12 cellular contexts compared by ENCODE assay signal in genomic region chr3:13507247-13507790, GRCh38. TPM values are rescaled to one million over a fixed set of nuclear protein-coding genes. Genes with fewer than 3 reads are reported as not detected.
DNase-seq lines count a peak whose midpoint lies in the region; ATAC-seq, FAIRE-seq and TF ChIP-seq lines count a peak whose summit lies in the region.
"Had no signal": no experiment of that assay in that cellular context is flagged by ENCODE, and none has a peak within 500 bp of the region (broad histone marks: within the 10 kb centered on the region; RNA-seq: fewer than 3 reads in every experiment).

No MANE protein-coding gene starts in this region.

- in situ Hi-C loops in HepG2 (cut with HindIII; ENCODE audit: extremely low pct_ligation_motif_present, low pct_unique_long_range_greater_than_20kb) = no loop called here

- no peaks in the 10 kb centered on the region for H3K79me2 ChIP-seq in HepG2 (ENCODE audit: insufficient read depth, low read length)

- no TSS peak for BruUV-seq in MCF 10A (replicated peaks; lab: Mats Ljungman, UMichigan)
- no TSS peak for BruUV-seq in HepG2 (replicated peaks; lab: Mats Ljungman, UMichigan)

- ATAC-seq in HepG2 (peak; percentile 46), HG02970 (IDR thresholded peaks at IDR 0.05; ENCODE audit: low FRiP score, unreplicated experiment) (no peak), GM19324 (IDR thresholded peaks at IDR 0.05; ENCODE audit: low FRiP score, unreplicated experiment) (no peak)

- no peak overlapping the region for H3K4me3 ChIP-seq in NT2/D1 (ENCODE audit: insufficient read length, low read depth)
- no peak overlapping the region for H3K4me3 ChIP-seq in HepG2 (replicated peaks in 1 of 3; ENCODE audit: insufficient read depth in 1 of 3, low read depth in 2 of 3, low read length in 3 of 3)
- no peak overlapping the region for H3K4me3 ChIP-seq in subcutaneous abdominal adipose tissue (ENCODE audit: low read depth in 1 of 5, low read length in 5 of 5)
- no peak overlapping the region for H3K4me3 ChIP-seq in colonic mucosa

- no peak overlapping the region for H3K4me2 ChIP-seq in HepG2 (ENCODE audit: low read depth, low read length)

- peaks cover 33% of the 10 kb centered on the region for H3K4me1 Mint-ChIP-seq in MCF 10A (ENCODE audit: insufficient read depth, unreplicated experiment)
- H3K4me1 Mint-ChIP-seq: activated CD4-positive, alpha-beta T cell treated with anti-CD3 and anti-CD28 coated beads, Interleukin-2, amount 10 ng/mL, durations not matched to agents 7 days and 5 days had no signal

- peaks cover 3% of the 10 kb centered on the region; the same call in 1 of the 2 replicates for H4K20me1 ChIP-seq in HepG2 (ENCODE audit: insufficient read depth, low read length)

- POLR2A ChIA-PET in MCF 10A (lab: Yijun Ruan, JAX) (interaction anchor here (0.5 to 1.5 kb wide), 9 partner anchors 18 to 951 kb away, joined by 3 to 4 read pairs (median 3); no protein-coding TSS in a partner anchor), HepG2 (lab: Yijun Ruan, JAX) (no interaction called here)

- peaks cover 6% of the 10 kb centered on the region for H3K36me3 Mint-ChIP-seq in MCF 10A (ENCODE audit: insufficient read depth, unreplicated experiment)

- no peaks in the 10 kb centered on the region for H3K9me3 Mint-ChIP-seq in MCF 10A (ENCODE audit: unreplicated experiment)
- H3K9me3 Mint-ChIP-seq: activated CD4-positive, alpha-beta T cell treated with anti-CD3 and anti-CD28 coated beads, Interleukin-2, amount 10 ng/mL, durations not matched to agents 7 days and 5 days had no signal

- TF ChIP-seq RAD21 in HepG2 (CRISPR knock-in tag; IDR thresholded peaks at IDR 0.05) = no peak

- H3K27ac ChIP-seq in HepG2 (ENCODE audit: extremely low read length, insufficient read depth, low read length) (no peak overlapping the region), subcutaneous abdominal adipose tissue (ENCODE audit: low read depth, low read length) (peak overlapping the region; percentile 37), colonic mucosa (no peak overlapping the region)

- no peak for TF ChIP-seq CTCF in MCF 10A (IDR thresholded peaks at IDR 0.05; ENCODE audit: unreplicated experiment)
- no peak for TF ChIP-seq CTCF in HepG2 (CRISPR knock-in tag; IDR thresholded peaks at IDR 0.05)
- no peak for TF ChIP-seq CTCF in colonic mucosa (IDR thresholded peaks at IDR 0.05)

- peak overlapping the region; percentile 53 for H3K9ac ChIP-seq in NT2/D1 (ENCODE audit: insufficient read length, low read depth)
- no peak overlapping the region for H3K9ac ChIP-seq in HepG2 (ENCODE audit: insufficient read depth, low read depth, low read length)
- no peak overlapping the region for H3K9ac ChIP-seq in subcutaneous abdominal adipose tissue (ENCODE audit: low read length in 5 of 5)
- no peak overlapping the region for H3K9ac ChIP-seq in colonic mucosa (ENCODE audit: low read depth in 2 of 2, low read length in 2 of 2)

- no peak for FAIRE-seq in HepG2 (lab: Jason Lieb, UNC)

- H2AFZ ChIP-seq in HepG2 (ENCODE audit: low read length) = no peak overlapping the region

- H3K27me3 Mint-ChIP-seq in MCF 10A (ENCODE audit: insufficient read depth, unreplicated experiment) = no peaks in the 10 kb centered on the region
- H3K27me3 Mint-ChIP-seq: activated CD4-positive, alpha-beta T cell treated with anti-CD3 and anti-CD28 coated beads, Interleukin-2, amount 10 ng/mL, durations not matched to agents 7 days and 5 days had no signal

- H3K27ac Mint-ChIP-seq in MCF 10A (ENCODE audit: low read depth, unreplicated experiment) = peak overlapping the region; percentile 81
- H3K27ac Mint-ChIP-seq: activated CD4-positive, alpha-beta T cell treated with anti-CD3 and anti-CD28 coated beads, Interleukin-2, amount 10 ng/mL, durations not matched to agents 7 days and 5 days had no signal

- TF ChIP-seq EP300 in HepG2 (IDR thresholded peaks at IDR 0.05; ENCODE audit: low read depth in 2 of 2, low read length in 2 of 2) (no peak), HepG2 (CRISPR knock-in tag; IDR thresholded peaks at IDR 0.05; ENCODE audit: borderline replicate concordance) (no peak)

- no peak for DNase-seq in NT2/D1 (ENCODE audit: low read depth, low spot score)
- peak; percentile 21 for DNase-seq in MCF 10A (ENCODE audit: unreplicated experiment)
- DNase-seq in HepG2 (ENCODE audit: low spot score) = no peak
- DNase-seq in colonic mucosa = no peak
- DNase-seq: activated CD4-positive, alpha-beta T cell treated with anti-CD3 and anti-CD28 coated beads, Interleukin-2, amount 10 ng/mL, durations not matched to agents 7 days and 5 days; activated T-cell treated with anti-CD3 and anti-CD28 coated beads, Interleukin-2, amount 50 U/mL, for 1 hour; Kasumi-1; NCI-H524 had no signal

- WGBS in HepG2 (ENCODE audit: low lambda C conversion rate) = 26% methylated on average over 3 of the region's 7 CpGs

- H3K4me3 Mint-ChIP-seq in MCF 10A (ENCODE audit: unreplicated experiment) = no peak overlapping the region
- H3K4me3 Mint-ChIP-seq: activated CD4-positive, alpha-beta T cell treated with anti-CD3 and anti-CD28 coated beads, Interleukin-2, amount 10 ng/mL, durations not matched to agents 7 days and 5 days had no signal

- no peak for TF ChIP-seq POLR2A in HepG2 (IDR thresholded peaks at IDR 0.05; ENCODE audit: insufficient read depth in 1 of 2, low read depth in 2 of 2, low read length in 2 of 2)

- H3K4me1 ChIP-seq in NT2/D1 (ENCODE audit: insufficient read depth, insufficient read length) = peaks cover 40% of the 10 kb centered on the region
- H3K4me1 ChIP-seq in HepG2 (ENCODE audit: insufficient read depth, low read length) = peaks cover 17% of the 10 kb centered on the region
- H3K4me1 ChIP-seq in subcutaneous abdominal adipose tissue (ENCODE audit: control insufficient read depth in 5 of 5, insufficient read depth in 5 of 5, low read length in 5 of 5) = peaks cover 2 to 36% (median 12%) of the 10 kb centered on the region in 5 donors
- H3K4me1 ChIP-seq in colonic mucosa = no peaks in the 10 kb centered on the region

- CTCF ChIA-PET in MCF 10A (lab: Yijun Ruan, JAX) = interaction anchor here (0.6 to 2.9 kb wide), 7 partner anchors 9 to 415 kb away, joined by 3 to 15 read pairs (median 3); no protein-coding TSS in a partner anchor
- CTCF ChIA-PET in HepG2 (lab: Yijun Ruan, JAX; ENCODE audit: low intra/inter-chr PET ratio, low total read pairs) = no interaction called here

- intact Hi-C loops in MCF 10A (cut with micrococcal nuclease) (no loop called here), HepG2 (cut with micrococcal nuclease; ENCODE audit: unreplicated experiment) (no loop called here), colonic mucosa (cut with DNase I) (no loop called here)

- H3K27me3 ChIP-seq in NT2/D1 (ENCODE audit: insufficient read depth, insufficient read length) = no peaks in the 10 kb centered on the region
- peaks cover 1 to 16% of the 10 kb centered on the region in 2 experiments; a peak in 3 of 5 replicates for H3K27me3 ChIP-seq in HepG2 (ENCODE audit: control insufficient read depth in 1 of 2, insufficient read depth in 2 of 2, low read length in 2 of 2)
- no peaks in the 10 kb centered on the region for H3K27me3 ChIP-seq in subcutaneous abdominal adipose tissue (ENCODE audit: control insufficient read depth in 5 of 5, insufficient read depth in 4 of 5, low read length in 5 of 5)
- no peaks in the 10 kb centered on the region for H3K27me3 ChIP-seq in colonic mucosa

- H3K9me3 ChIP-seq in NT2/D1 (ENCODE audit: insufficient read depth, low read length) (no peaks in the 10 kb centered on the region), HepG2 (ENCODE audit: low read length) (no peaks in the 10 kb centered on the region), subcutaneous abdominal adipose tissue (ENCODE audit: control insufficient read depth in 5 of 5, low read length in 5 of 5) (no peaks in the 10 kb centered on the region), colonic mucosa (no peaks in the 10 kb centered on the region)

- H3K36me3 ChIP-seq in NT2/D1 (ENCODE audit: insufficient read depth, insufficient read length, low read length) (no peaks in the 10 kb centered on the region), HepG2 (replicated peaks in 1 of 2; ENCODE audit: control insufficient read depth in 1 of 2, insufficient read depth in 2 of 2, low read length in 2 of 2) (peaks cover 2 to 4% of the 10 kb centered on the region in 2 experiments; a peak in 1 of 5 replicates), subcutaneous abdominal adipose tissue (ENCODE audit: control insufficient read depth in 5 of 5, insufficient read depth in 5 of 5, low read length in 5 of 5) (peaks cover 0 to 18% (median 3%) of the 10 kb centered on the region in 5 donors), colonic mucosa (no peaks in the 10 kb centered on the region)

RNA-seq across cellular contexts. Expression of gene HDAC11, which starts 27.2 kb away (rescaled TPM):
- 8.7 and 9.3 TPM in 2 replicates for total RNA-seq in MCF 10A (2022)
- 10.5 and 13.7 TPM in 2 replicates for total RNA-seq in HepG2 (2016; rRNA removed; fragmentation: Illumina TruSeq; extraction: Trizol)
- 4.0 and 4.5 TPM in 2 replicates for total RNA-seq in HepG2 (2016; cell fraction: cytosol; rRNA removed; fragmentation: Illumina TruSeq; extraction: Trizol; ENCODE audit: low read depth)
- 8.3 and 12.0 TPM in 2 replicates for total RNA-seq in HepG2 (2016; cell fraction: insoluble cytoplasmic fraction; rRNA removed; fragmentation: Illumina TruSeq; extraction: Trizol)
- total RNA-seq in HepG2 (2016; cell fraction: membrane; rRNA removed; fragmentation: Illumina TruSeq; extraction: Trizol) = 8.1 and 8.4 TPM in 2 replicates
- total RNA-seq in HepG2 (2016; cell fraction: nucleus; rRNA removed; fragmentation: Illumina TruSeq; extraction: Trizol) = 5.7 and 8.2 TPM in 2 replicates
- 33.1 and 49.7 TPM in 2 replicates for polyA plus RNA-seq in HepG2 (2011; rRNA removed)
- 45.0 and 52.1 TPM in 2 replicates for polyA plus RNA-seq in HepG2 (2011; cell fraction: cytosol; rRNA removed)
- polyA plus RNA-seq in HepG2 (2011; cell fraction: nucleus; rRNA removed) = 54.1 and 56.2 TPM in 2 replicates
- 51.6 and 55.6 TPM in 2 replicates for polyA plus RNA-seq in HepG2 (2012)
- polyA plus RNA-seq in HepG2 (2016; cell fraction: cytosol; fragmentation: Illumina TruSeq; extraction: Trizol; ENCODE audit: low read depth) = 4.4 and 6.3 TPM in 2 replicates
- 9.3 and 10.5 TPM in 2 replicates for polyA plus RNA-seq in HepG2 (2016; cell fraction: insoluble cytoplasmic fraction; fragmentation: Illumina TruSeq; extraction: Trizol; ENCODE audit: low read depth)
- polyA plus RNA-seq in HepG2 (2016; cell fraction: membrane; fragmentation: Illumina TruSeq; extraction: Trizol; ENCODE audit: low read depth) = 7.6 and 9.8 TPM in 2 replicates
- polyA plus RNA-seq in HepG2 (2016; cell fraction: nucleus; fragmentation: Illumina TruSeq; extraction: Trizol; ENCODE audit: insufficient read depth, low read depth) = 10.6 and 11.8 TPM in 2 replicates
- 4.8 and 66.6 TPM in 2 replicates for polyA minus RNA-seq in HepG2 (2011; rRNA and poly(A)+ RNA removed; ENCODE audit: low replicate concordance)
- 29.4 and 31.1 TPM in 2 replicates for polyA minus RNA-seq in HepG2 (2011; cell fraction: cytosol; rRNA and poly(A)+ RNA removed)
- polyA minus RNA-seq in HepG2 (2011; cell fraction: nucleus; rRNA and poly(A)+ RNA removed) = 21.3 and 22.1 TPM in 2 replicates
- 10 to 100 TPM; 24.0 to 36.1 TPM for total RNA-seq in colonic mucosa

RNA-seq across cellular contexts. Expression of gene FBLN2, which starts 41.6 kb away (rescaled TPM):
- total RNA-seq in MCF 10A (2022) (not detected in 2 replicates), HepG2 (2016; rRNA removed; fragmentation: Illumina TruSeq; extraction: Trizol) (not detected in 2 replicates), colonic mucosa (10 to 100 TPM; 10.5 to 24.1 TPM)
- total RNA-seq in HepG2 (2016; cell fraction: cytosol; rRNA removed; fragmentation: Illumina TruSeq; extraction: Trizol; ENCODE audit: low read depth) = not detected in 2 replicates
- total RNA-seq in HepG2 (2016; cell fraction: insoluble cytoplasmic fraction; rRNA removed; fragmentation: Illumina TruSeq; extraction: Trizol) = not detected in 2 replicates
- total RNA-seq in HepG2 (2016; cell fraction: membrane; rRNA removed; fragmentation: Illumina TruSeq; extraction: Trizol) = not detected in 2 replicates
- total RNA-seq in HepG2 (2016; cell fraction: nucleus; rRNA removed; fragmentation: Illumina TruSeq; extraction: Trizol) = not detected in 2 replicates
- 0.04 TPM in 1 of 2 replicates, not detected in the other for polyA plus RNA-seq in HepG2 (2011; rRNA removed)
- polyA plus RNA-seq in HepG2 (2011; cell fraction: cytosol; rRNA removed) = 0.04 TPM in 2 replicates
- polyA plus RNA-seq in HepG2 (2011; cell fraction: nucleus; rRNA removed) = 0.02 and 0.05 TPM in 2 replicates
- polyA plus RNA-seq in HepG2 (2012) = 0.05 and 0.08 TPM in 2 replicates
- polyA plus RNA-seq in HepG2 (2016; cell fraction: cytosol; fragmentation: Illumina TruSeq; extraction: Trizol; ENCODE audit: low read depth) = not detected in 2 replicates
- not detected in 2 replicates for polyA plus RNA-seq in HepG2 (2016; cell fraction: insoluble cytoplasmic fraction; fragmentation: Illumina TruSeq; extraction: Trizol; ENCODE audit: low read depth)
- polyA plus RNA-seq in HepG2 (2016; cell fraction: membrane; fragmentation: Illumina TruSeq; extraction: Trizol; ENCODE audit: low read depth) = not detected in 2 replicates
- not detected in 2 replicates for polyA plus RNA-seq in HepG2 (2016; cell fraction: nucleus; fragmentation: Illumina TruSeq; extraction: Trizol; ENCODE audit: insufficient read depth, low read depth)
- polyA minus RNA-seq in HepG2 (2011; rRNA and poly(A)+ RNA removed; ENCODE audit: low replicate concordance) = 0.06 and 0.12 TPM in 2 replicates
- not detected in 2 replicates for polyA minus RNA-seq in HepG2 (2011; cell fraction: cytosol; rRNA and poly(A)+ RNA removed)
- 0.37 TPM in 1 of 2 replicates, not detected in the other for polyA minus RNA-seq in HepG2 (2011; cell fraction: nucleus; rRNA and poly(A)+ RNA removed)
- total RNA-seq: activated CD4-positive, alpha-beta T cell treated with anti-CD3 and anti-CD28 coated beads, Interleukin-2, amount 10 ng/mL, durations not matched to agents 7 days and 5 days; T-helper 2 cell treated with Interferon-gamma antibody and Interleukin-4, amounts not matched to agents 100 ng/mL and 5 ng/mL, for 36 hours had no signal

Comparison
In these comparisons a context has a peak if more than half of its experiments do, and no peak if none do; other contexts are left out.
1. RNA of gene FBLN2, which starts 41.6 kb away (total RNA-seq): 10.5 to 24.1 TPM in colonic mucosa; not detected in MCF 10A and not detected in HepG2; every median in the first group is over 10 times any median in the second.